ENCODE assay signal across 37 cellular contexts in the genomic region with DNA sequence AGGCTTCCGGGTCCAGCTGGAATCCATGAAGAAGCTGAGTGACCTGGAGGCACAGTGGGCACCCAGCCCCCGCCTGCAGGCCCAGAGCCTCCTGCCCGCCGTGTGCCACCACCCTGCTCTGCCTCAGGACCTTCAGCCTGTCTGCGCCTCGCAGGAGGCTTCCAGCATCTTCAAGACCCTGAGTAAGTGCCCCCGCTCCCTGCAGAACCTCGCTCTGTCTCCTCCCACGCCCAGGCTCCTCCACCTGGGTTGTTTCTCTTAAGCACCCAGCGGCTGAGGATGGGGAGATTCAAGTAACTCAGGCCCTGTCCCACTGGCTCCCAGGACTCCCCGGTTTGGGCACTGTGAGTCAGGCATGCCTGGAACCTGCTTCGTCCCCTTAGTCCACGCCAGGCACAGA. TPM values are rescaled to one million over a fixed set of nuclear protein-coding genes. Genes with fewer than 3 reads are reported as not detected.
"Had no signal": no experiment of that assay in that cellular context is flagged by ENCODE, and none has a peak within 500 bp of the region (broad histone marks: within the 10 kb centered on the region; RNA-seq: fewer than 3 reads in every experiment).

No MANE protein-coding gene starts in this region.

- H3K27me3 Mint-ChIP-seq: activated naive CD4-positive, alpha-beta T cell treated with anti-CD3 and anti-CD28 coated beads, Interleukin-2, amount 50 U/mL, for 24 hours had no signal

- H3K9me3 ChIP-seq: ascending aorta, breast epithelium had no signal

- H3K36me3 ChIP-seq: ascending aorta, breast epithelium had no signal

- H3K27me3 ChIP-seq: ascending aorta, breast epithelium had no signal

- H3K27ac ChIP-seq: ascending aorta, breast epithelium, VCaP had no signal

- H3K4me1 Mint-ChIP-seq: activated B cell treated with CpG ODN at 0.5 μM for 24 hours, brain had no signal

- H3K4me3 ChIP-seq: ascending aorta, breast epithelium had no signal

- DNase-seq: activated B cell treated with CpG ODN at 0.5 μM for 24 hours; activated CD4-positive, alpha-beta memory T cell treated with anti-CD3 and anti-CD28 coated beads for 36 hours; activated CD4-positive, alpha-beta T cell treated with anti-CD3 and anti-CD28 coated beads for 4 hours; activated CD4-positive, alpha-beta T cell treated with anti-CD3 and anti-CD28 coated beads, Interleukin-2, amount 10 ng/mL, durations not matched to agents 24 days and 14 days; activated CD4-positive, alpha-beta T cell treated with anti-CD3 and anti-CD28 coated beads, Interleukin-2, amount 50 U/mL, for 1 hour; activated CD4-positive, alpha-beta T cell treated with anti-CD3 and anti-CD28 coated beads, Interleukin-2, amount 50 U/mL, for 4 hours; activated CD8-positive, alpha-beta memory T cell treated with anti-CD3 and anti-CD28 coated beads, Interleukin-2, amount 50 U/mL, for 4 hours; activated CD8-positive, alpha-beta T cell treated with anti-CD3 and anti-CD28 coated beads for 36 hours; activated effector memory CD4-positive, alpha-beta T cell treated with anti-CD3 and anti-CD28 coated beads, Interleukin-2, amount 50 U/mL, for 16 hours; activated gamma-delta T cell treated with Interleukin-2 at 50 U/mL for 16 hours; activated naive CD4-positive, alpha-beta T cell; activated naive CD4-positive, alpha-beta T cell treated with anti-CD3 and anti-CD28 coated beads for 36 hours; activated naive CD8-positive, alpha-beta T cell treated with anti-CD3 and anti-CD28 coated beads, Interleukin-2, amount 10 ng/mL, durations not matched to agents 7 days and 5 days; activated naive CD8-positive, alpha-beta T cell treated with anti-CD3 and anti-CD28 coated beads, Interleukin-2, amount 50 U/mL, for 24 hours; activated T-cell treated with anti-CD3 and anti-CD28 coated beads for 4 hours; activated T-cell treated with anti-CD3 and anti-CD28 coated beads, Interleukin-2, amount 50 U/mL, for 1 hour; activated T-cell treated with anti-CD3 and anti-CD28 coated beads, Interleukin-2, amount 50 U/mL, for 4 hours; activated T-cell treated with anti-CD3 and anti-CD28 coated beads, Interleukin-2, amount 50 U/mL, for 72 hours; amygdala; anterior cingulate cortex; central memory CD4-positive, alpha-beta T cell; SW 1271; T-helper 1 cell; T-helper 2 cell; T-helper 9 cell had no signal

- H3K9me3 Mint-ChIP-seq: activated B cell treated with CpG ODN at 0.5 μM for 24 hours; activated CD4-positive, alpha-beta memory T cell treated with anti-CD3 and anti-CD28 coated beads for 36 hours; activated CD8-positive, alpha-beta T cell treated with anti-CD3 and anti-CD28 coated beads for 36 hours; activated naive CD4-positive, alpha-beta T cell treated with anti-CD3 and anti-CD28 coated beads for 36 hours; activated naive CD4-positive, alpha-beta T cell treated with anti-CD3 and anti-CD28 coated beads, Interleukin-2, amount 50 U/mL, for 24 hours; activated naive CD8-positive, alpha-beta T cell treated with anti-CD3 and anti-CD28 coated beads, Interleukin-2, amount 10 ng/mL, durations not matched to agents 7 days and 5 days; activated naive CD8-positive, alpha-beta T cell treated with anti-CD3 and anti-CD28 coated beads, Interleukin-2, amount 50 U/mL, for 24 hours; activated T-cell treated with anti-CD3 and anti-CD28 coated beads, Interleukin-2, amount 50 U/mL, for 4 hours; activated T-cell treated with anti-CD3 and anti-CD28 coated beads, Interleukin-2, amount 50 U/mL, for 72 hours; activated T-helper 17 cell treated with anti-CD3 and anti-CD28 coated beads, Interleukin-2, amount 50 U/mL, for 72 hours had no signal

- H3K4me3 Mint-ChIP-seq: activated B cell treated with CpG ODN at 0.5 μM for 24 hours; activated CD4-positive, alpha-beta memory T cell treated with anti-CD3 and anti-CD28 coated beads for 36 hours; activated CD4-positive, alpha-beta T cell treated with anti-CD3 and anti-CD28 coated beads, Interleukin-2, amount 10 ng/mL, durations not matched to agents 24 days and 14 days; activated CD8-positive, alpha-beta T cell treated with anti-CD3 and anti-CD28 coated beads for 36 hours; activated naive CD4-positive, alpha-beta T cell treated with anti-CD3 and anti-CD28 coated beads for 36 hours; activated naive CD4-positive, alpha-beta T cell treated with anti-CD3 and anti-CD28 coated beads, Interleukin-2, amount 50 U/mL, for 24 hours; activated naive CD8-positive, alpha-beta T cell; activated naive CD8-positive, alpha-beta T cell treated with anti-CD3 and anti-CD28 coated beads, Interleukin-2, amount 10 ng/mL, durations not matched to agents 7 days and 5 days; activated naive CD8-positive, alpha-beta T cell treated with anti-CD3 and anti-CD28 coated beads, Interleukin-2, amount 50 U/mL, for 24 hours; activated T-cell treated with anti-CD3 and anti-CD28 coated beads, Interleukin-2, amount 50 U/mL, for 4 hours; activated T-cell treated with anti-CD3 and anti-CD28 coated beads, Interleukin-2, amount 50 U/mL, for 72 hours; activated T-helper 1 cell treated with anti-CD3 and anti-CD28 coated beads, Interleukin-12 subunit alpha, Interleukin-12 subunit beta, Interleukin-2, Interleukin-4 antibody, amounts not matched to agents 30 ng/mL and 10 ng/mL and 1 ng/mL, durations not matched to agents 14 hours and 24 hours and 36 hours; activated T-helper 17 cell treated with anti-CD3 and anti-CD28 coated beads, Interleukin-2, amount 50 U/mL, for 72 hours; brain; T-helper 1 cell treated with Interleukin-12 subunit alpha and Interleukin-12 subunit beta and Interleukin-4 antibody, amounts not matched to agents 30 μg/mL and 1 μg/mL, for 36 hours; T-helper 2 cell treated with Interferon-gamma antibody and Interleukin-4, amounts not matched to agents 5 μg/mL and 100 μg/mL, for 36 hours had no signal

- H3K36me3 Mint-ChIP-seq: activated CD4-positive, alpha-beta memory T cell treated with anti-CD3 and anti-CD28 coated beads for 36 hours; activated naive CD4-positive, alpha-beta T cell treated with anti-CD3 and anti-CD28 coated beads, Interleukin-2, amount 50 U/mL, for 24 hours; activated naive CD8-positive, alpha-beta T cell; activated naive CD8-positive, alpha-beta T cell treated with anti-CD3 and anti-CD28 coated beads, Interleukin-2, amount 10 ng/mL, durations not matched to agents 7 days and 5 days; brain had no signal

- H3K27ac Mint-ChIP-seq: activated B cell treated with CpG ODN at 0.5 μM for 24 hours; activated CD4-positive, alpha-beta memory T cell treated with anti-CD3 and anti-CD28 coated beads for 36 hours; activated CD4-positive, alpha-beta T cell treated with anti-CD3 and anti-CD28 coated beads, Interleukin-2, amount 10 ng/mL, durations not matched to agents 24 days and 14 days; activated CD8-positive, alpha-beta T cell treated with anti-CD3 and anti-CD28 coated beads for 36 hours; activated naive CD4-positive, alpha-beta T cell treated with anti-CD3 and anti-CD28 coated beads for 36 hours; activated naive CD4-positive, alpha-beta T cell treated with anti-CD3 and anti-CD28 coated beads, Interleukin-2, amount 50 U/mL, for 24 hours; activated naive CD8-positive, alpha-beta T cell; activated naive CD8-positive, alpha-beta T cell treated with anti-CD3 and anti-CD28 coated beads, Interleukin-2, amount 10 ng/mL, durations not matched to agents 7 days and 5 days; activated naive CD8-positive, alpha-beta T cell treated with anti-CD3 and anti-CD28 coated beads, Interleukin-2, amount 50 U/mL, for 24 hours; activated T-cell treated with anti-CD3 and anti-CD28 coated beads, Interleukin-2, amount 50 U/mL, for 72 hours; activated T-helper 1 cell treated with anti-CD3 and anti-CD28 coated beads, Interleukin-12 subunit alpha, Interleukin-12 subunit beta, Interleukin-2, Interleukin-4 antibody, amounts not matched to agents 30 ng/mL and 10 ng/mL and 1 ng/mL, durations not matched to agents 14 hours and 24 hours and 36 hours; activated T-helper 17 cell treated with anti-CD3 and anti-CD28 coated beads, Interleukin-2, amount 50 U/mL, for 72 hours; brain; T-helper 1 cell treated with Interleukin-12 subunit alpha and Interleukin-12 subunit beta and Interleukin-4 antibody, amounts not matched to agents 30 μg/mL and 1 μg/mL, for 36 hours; T-helper 2 cell treated with Interferon-gamma antibody and Interleukin-4, amounts not matched to agents 5 μg/mL and 100 μg/mL, for 36 hours had no signal

- H3K4me1 ChIP-seq: ascending aorta, breast epithelium had no signal

- ATAC-seq: activated CD8-positive, alpha-beta T cell treated with anti-CD3 and anti-CD28 coated beads for 36 hours; activated naive CD8-positive, alpha-beta T cell treated with anti-CD3 and anti-CD28 coated beads, Interleukin-2, amount 50 U/mL, for 24 hours; activated T-cell treated with anti-CD3 and anti-CD28 coated beads, Interleukin-2, amount 50 U/mL, for 4 hours; activated T-cell treated with anti-CD3 and anti-CD28 coated beads, Interleukin-2, amount 50 U/mL, for 72 hours; activated T-helper 17 cell treated with anti-CD3 and anti-CD28 coated beads, Interleukin-2, amount 50 U/mL, for 72 hours had no signal

RNA-seq across cellular contexts. Expression of a gene that starts 1.5 kb away (rescaled TPM):
- total RNA-seq: activated B cell treated with CpG ODN at 0.5 μM for 24 hours; activated CD4-positive, alpha-beta memory T cell treated with anti-CD3 and anti-CD28 coated beads for 36 hours; activated CD4-positive, alpha-beta T cell treated with anti-CD3 and anti-CD28 coated beads, Interleukin-2, amount 10 ng/mL, durations not matched to agents 24 days and 14 days; activated CD8-positive, alpha-beta memory T cell treated with anti-CD3 and anti-CD28 coated beads for 36 hours; activated CD8-positive, alpha-beta T cell treated with anti-CD3 and anti-CD28 coated beads for 36 hours; activated naive CD4-positive, alpha-beta T cell treated with anti-CD3 and anti-CD28 coated beads for 36 hours; activated naive CD8-positive, alpha-beta T cell treated with anti-CD3 and anti-CD28 coated beads, Interleukin-2, amount 10 ng/mL, durations not matched to agents 7 days and 5 days; activated T-cell treated with anti-CD3 and anti-CD28 coated beads, Interleukin-2, amount 50 U/mL, for 4 hours; activated T-cell treated with anti-CD3 and anti-CD28 coated beads, Interleukin-2, amount 50 U/mL, for 72 hours; activated T-helper 1 cell treated with anti-CD3 and anti-CD28 coated beads, Interleukin-12 subunit alpha, Interleukin-12 subunit beta, Interleukin-2, Interleukin-4 antibody, amounts not matched to agents 30 ng/mL and 10 ng/mL and 1 ng/mL, durations not matched to agents 14 hours and 24 hours and 36 hours; activated T-helper 17 cell treated with anti-CD3 and anti-CD28 coated beads, Interleukin-2, amount 50 U/mL, for 72 hours; ascending aorta; breast epithelium; cardiac septum had no signal

RNA-seq across cellular contexts. Expression of a gene that starts 9.9 kb away (rescaled TPM):
- total RNA-seq: activated B cell treated with CpG ODN at 0.5 μM for 24 hours; activated CD4-positive, alpha-beta memory T cell treated with anti-CD3 and anti-CD28 coated beads for 36 hours; activated CD4-positive, alpha-beta T cell treated with anti-CD3 and anti-CD28 coated beads, Interleukin-2, amount 10 ng/mL, durations not matched to agents 24 days and 14 days; activated CD8-positive, alpha-beta memory T cell treated with anti-CD3 and anti-CD28 coated beads for 36 hours; activated CD8-positive, alpha-beta T cell treated with anti-CD3 and anti-CD28 coated beads for 36 hours; activated naive CD4-positive, alpha-beta T cell treated with anti-CD3 and anti-CD28 coated beads for 36 hours; activated naive CD8-positive, alpha-beta T cell treated with anti-CD3 and anti-CD28 coated beads, Interleukin-2, amount 10 ng/mL, durations not matched to agents 7 days and 5 days; activated T-cell treated with anti-CD3 and anti-CD28 coated beads, Interleukin-2, amount 50 U/mL, for 4 hours; activated T-cell treated with anti-CD3 and anti-CD28 coated beads, Interleukin-2, amount 50 U/mL, for 72 hours; activated T-helper 1 cell treated with anti-CD3 and anti-CD28 coated beads, Interleukin-12 subunit alpha, Interleukin-12 subunit beta, Interleukin-2, Interleukin-4 antibody, amounts not matched to agents 30 ng/mL and 10 ng/mL and 1 ng/mL, durations not matched to agents 14 hours and 24 hours and 36 hours; activated T-helper 17 cell treated with anti-CD3 and anti-CD28 coated beads, Interleukin-2, amount 50 U/mL, for 72 hours; ascending aorta; cardiac septum had no signal
